Comparison of ENCODE assay signal across 8 cellular contexts in genomic region chr16:30893744-30894539, GRCh38. TPM values are rescaled to one million over a fixed set of nuclear protein-coding genes. Genes with fewer than 3 reads are reported as not detected.
A peak's percentile ranks its signal among the peaks of the same experiment; 100 is the strongest.
DNase-seq lines count a peak whose midpoint lies in the region; ATAC-seq and TF ChIP-seq lines count a peak whose summit lies in the region.

TSS of gene BCL7C (minus strand) at chr16:30894077. CDS start at chr16:30893944, 133 bp downstream.

- intact Hi-C loops in A673 (cut with micrococcal nuclease; ENCODE audit: unreplicated experiment): no loop called here
- intact Hi-C loops in activated B cell treated with CpG ODN at 0.5 μM for 24 hours (cut with micrococcal nuclease): loop anchor here (1.0 to 5.0 kb wide), 5 partner anchors 8 to 1969 kb away; partner anchors contain the start of genes CFAP119, RABEP2 and RNF40

- peak within 1 kb of the TSS; percentile 79 for H3K4me3 ChIP-seq in A673 (ENCODE audit: low read depth, low read length, poor library complexity, severe bottlenecking)

- H3K9me3 ChIP-seq in A673 (ENCODE audit: low read depth, low read length, poor library complexity, severe bottlenecking): no peaks in the 10 kb centered on the region

- peak; percentile 46 for TF ChIP-seq CTCF in A673 (conservative IDR thresholded peaks at IDR 0.05; ENCODE audit: low read depth, low read length)
- TF ChIP-seq CTCF in activated B cell treated with CpG ODN at 0.5 μM for 24 hours (IDR thresholded peaks at IDR 0.05): no peak

- CTCF ChIA-PET in A673 (lab: Charles Lee): no interaction called here
- CTCF ChIA-PET in activated B cell treated with CpG ODN at 0.5 μM for 24 hours (lab: Charles Lee): interaction anchor here (1.0 to 1.9 kb wide), 2 partner anchors 8 to 49 kb away, joined by 4 to 11 read pairs; no protein-coding TSS in a partner anchor

- H3K27ac Mint-ChIP-seq in activated B cell treated with CpG ODN at 0.5 μM for 24 hours: peak within 1 kb of the TSS; percentile 88

- no TSS peak for BruUV-seq in A673 (replicated peaks; lab: Mats Ljungman, UMichigan)

- peak within 1 kb of the TSS; percentile 84 for H3K4me3 Mint-ChIP-seq in activated B cell treated with CpG ODN at 0.5 μM for 24 hours

- ATAC-seq in GM18511 (IDR thresholded peaks at IDR 0.05; ENCODE audit: unreplicated experiment) (peak; percentile 74), HG03025 (IDR thresholded peaks at IDR 0.05; ENCODE audit: low FRiP score, unreplicated experiment) (peak; percentile 61), activated B cell treated with CpG ODN at 0.5 μM for 24 hours (ENCODE audit: low read depth) (peak; percentile 76)

- no peaks in the 10 kb centered on the region for H3K27me3 Mint-ChIP-seq in activated B cell treated with CpG ODN at 0.5 μM for 24 hours

- no peaks in the 10 kb centered on the region for H3K9me3 Mint-ChIP-seq in activated B cell treated with CpG ODN at 0.5 μM for 24 hours

- peaks cover 48% of the 10 kb centered on the region for H3K4me1 Mint-ChIP-seq in activated B cell treated with CpG ODN at 0.5 μM for 24 hours

- peak within 1 kb of the TSS; percentile 84 for H3K27ac ChIP-seq in A673 (ENCODE audit: low read depth, low read length, poor library complexity, severe bottlenecking)
- peak within 1 kb of the TSS; percentile 91 for H3K27ac ChIP-seq in caudate nucleus (ENCODE audit: low read depth, low read length)

- H3K36me3 Mint-ChIP-seq in activated B cell treated with CpG ODN at 0.5 μM for 24 hours (ENCODE audit: low read depth): peaks cover 18% of the 10 kb centered on the region

- POLR2A ChIA-PET in A673 (lab: Charles Lee; ENCODE audit: low non-redundant PET) (no interaction called here), activated B cell treated with CpG ODN at 0.5 μM for 24 hours (lab: Charles Lee) (interaction anchor here (1.2 to 2.8 kb wide), 3 partner anchors 8 to 79 kb away, joined by 3 to 27 read pairs (median 4); no protein-coding TSS in a partner anchor)

- peaks cover 16% of the 10 kb centered on the region for H3K4me1 ChIP-seq in A673 (ENCODE audit: insufficient read depth, low read length, poor library complexity, severe bottlenecking)

- peaks cover 13% of the 10 kb centered on the region for H3K36me3 ChIP-seq in A673 (ENCODE audit: insufficient read depth, low read length, poor library complexity, severe bottlenecking)

- H3K27me3 ChIP-seq in A673 (replicated peaks; ENCODE audit: insufficient read depth, low read depth, low read length, poor library complexity): no peaks in the 10 kb centered on the region

- DNase-seq in A673 (ENCODE audit: low spot score): peak; percentile 91
- peak; percentile 62 for DNase-seq in NCI-H2171 treated with DMSO at 0.1 percent for 48 hours (lab: John Stamatoyannopoulos, UW)
- peak; percentile 86 for DNase-seq in activated B cell treated with CpG ODN at 0.5 μM for 24 hours
- peak in 56 of 61 donors; percentile 35 to 87 (median 73) for DNase-seq in caudate nucleus (lab: John Stamatoyannopoulos, UW)
- peak; percentile 96 for DNase-seq in islet precursor cell
- DNase-seq in stimulated activated CD4-positive, alpha-beta T cell treated with anti-CD3 and anti-CD28 coated beads, Interleukin-12 subunit alpha, Interleukin-12 subunit beta, amount 100 ng/mL, for 48 hours (ENCODE audit: low read depth in 2 of 3, low spot score in 1 of 3): peak; percentile 66 to 89 (median 82)

RNA-seq across cellular contexts. Expression of gene BCL7C, which starts in this region (rescaled TPM):
- total RNA-seq in A673 (2021) (28.2 and 34.7 TPM in 2 replicates), activated B cell treated with CpG ODN at 0.5 μM for 24 hours (32.2 and 35.7 TPM in 2 replicates)

Comparison
In these comparisons a context has a peak if more than half of its experiments do, and no peak if none do; other contexts are left out.
1. Peak in every context shown above with its lines: DNase-seq, ATAC-seq, H3K4me3 ChIP-seq and H3K27ac ChIP-seq.